In the genomic region with DNA sequence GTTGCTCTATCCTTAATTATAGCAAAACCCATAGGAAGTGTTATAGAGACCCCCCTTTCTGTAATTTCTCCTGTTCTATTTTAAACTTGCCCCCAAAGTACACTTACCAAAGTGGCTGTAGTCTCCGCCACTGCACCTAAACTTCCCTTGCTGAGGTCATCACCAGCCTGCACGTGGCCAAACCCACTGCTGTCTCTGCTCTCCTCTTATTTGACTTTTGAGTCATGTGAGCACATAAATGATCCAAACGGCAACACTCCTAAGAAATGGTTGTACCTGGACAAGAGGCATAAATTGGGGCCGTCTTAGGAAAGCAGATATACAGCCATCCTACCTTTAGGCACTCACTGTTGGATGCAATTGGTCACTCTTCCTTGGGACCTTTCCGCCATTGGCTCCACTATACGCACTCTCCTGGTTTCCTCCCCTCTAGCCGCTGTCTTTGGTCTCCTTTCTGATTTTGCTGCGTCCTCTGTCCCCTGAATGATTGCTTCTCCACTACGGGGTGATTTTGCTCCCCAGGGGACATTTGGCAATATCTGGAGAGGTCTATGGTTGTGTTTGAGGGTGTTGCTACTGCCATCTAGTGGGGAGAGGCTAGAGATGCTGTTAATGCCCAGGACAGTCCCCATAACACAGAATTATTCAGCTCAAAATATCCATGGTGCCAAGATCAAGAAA, we compare ENCODE assay signal across 8 cellular contexts.
DNase-seq lines count a peak whose midpoint lies in the region; ATAC-seq lines count a peak whose summit lies in the region.

No MANE protein-coding gene starts in this region.

- H3K9me3 Mint-ChIP-seq in activated T-cell treated with anti-CD3 and anti-CD28 coated beads, Interleukin-2, amount 50 U/mL, for 24 hours = no peaks in the 10 kb centered on the region

- peak; percentile 56 for ATAC-seq in HG03135 (IDR thresholded peaks at IDR 0.05; ENCODE audit: unreplicated experiment)
- ATAC-seq in HG03565 (IDR thresholded peaks at IDR 0.05; ENCODE audit: unreplicated experiment) = no peak

- no peaks in the 10 kb centered on the region for H3K4me1 Mint-ChIP-seq in activated T-cell treated with anti-CD3 and anti-CD28 coated beads, Interleukin-2, amount 50 U/mL, for 24 hours (ENCODE audit: low read depth)

- peaks cover 5% of the 10 kb centered on the region for H3K27me3 Mint-ChIP-seq in activated T-cell treated with anti-CD3 and anti-CD28 coated beads, Interleukin-2, amount 50 U/mL, for 24 hours

- H3K27ac Mint-ChIP-seq in activated T-cell treated with anti-CD3 and anti-CD28 coated beads, Interleukin-2, amount 50 U/mL, for 24 hours = no peak overlapping the region

- H3K4me3 Mint-ChIP-seq in activated T-cell treated with anti-CD3 and anti-CD28 coated beads, Interleukin-2, amount 50 U/mL, for 24 hours = no peak overlapping the region

- no peaks in the 10 kb centered on the region for H3K36me3 Mint-ChIP-seq in activated T-cell treated with anti-CD3 and anti-CD28 coated beads, Interleukin-2, amount 50 U/mL, for 24 hours (ENCODE audit: low read depth)

- DNase-seq in NK-92 treated with Interleukin-12 subunit alpha and Interleukin-12 subunit beta, amount 100 ng/mL, for 24 hours (lab: John Stamatoyannopoulos, UW) = peak; percentile 8
- DNase-seq in NK-92 (lab: John Stamatoyannopoulos, UW; ENCODE audit: unreplicated experiment) (no peak), NCI-H774 (lab: John Stamatoyannopoulos, UW) (peak; percentile 11), foreskin melanocyte (peak; percentile 32), pons (ENCODE audit: low spot score) (peak; percentile 55)
- DNase-seq in activated T-cell treated with anti-CD3 and anti-CD28 coated beads, Interleukin-2, amount 50 U/mL, for 24 hours = peak; percentile 38
